8 cellular contexts compared by ENCODE assay signal in the genomic region with DNA sequence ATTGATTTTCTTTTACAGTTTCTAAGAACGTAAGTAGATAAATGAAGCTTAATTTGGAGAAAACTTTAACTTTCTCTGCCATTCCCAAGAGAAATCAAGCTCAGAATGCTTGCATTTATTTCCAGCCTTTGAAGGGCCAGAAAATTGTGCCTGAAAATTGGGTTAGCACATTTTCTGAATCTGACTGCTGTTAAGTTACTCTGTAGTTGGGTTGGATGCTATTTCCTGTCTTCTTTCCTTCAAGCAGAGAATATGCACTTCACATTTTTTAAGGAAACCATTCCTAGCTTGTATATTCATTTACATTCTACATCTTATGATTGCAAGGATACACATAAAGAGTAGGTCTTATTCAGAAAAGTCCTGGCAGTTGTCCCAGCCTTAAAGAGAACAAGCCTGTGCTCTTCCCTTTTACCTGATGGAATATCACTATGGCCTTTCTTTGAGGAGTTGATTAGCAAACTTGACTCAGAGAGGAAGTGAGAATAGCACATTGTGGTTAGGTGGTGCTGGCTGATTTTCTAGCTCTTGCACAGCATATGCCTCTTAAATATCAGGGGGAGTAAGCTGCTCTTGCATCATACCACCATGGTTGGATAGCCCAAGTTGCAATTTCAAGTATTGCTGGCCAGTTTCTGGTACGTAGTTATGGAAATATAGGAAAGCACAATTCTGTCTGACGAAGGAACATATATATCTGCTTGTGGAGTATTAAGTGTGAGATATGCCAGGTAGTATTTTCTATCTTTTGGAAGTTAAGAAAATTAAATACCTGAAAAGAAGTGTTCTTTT.
DNase-seq lines count a peak whose midpoint lies in the region; ATAC-seq and TF ChIP-seq lines count a peak whose summit lies in the region.

No MANE protein-coding gene starts in this region.

- POLR2A ChIA-PET in PC-3 (lab: Charles Lee; ENCODE audit: unreplicated experiment): interaction anchor here (0.6 kb wide), 1 partner anchor 74 kb away, joined by 3 read pairs; no protein-coding TSS in a partner anchor
- POLR2A ChIA-PET in A673 (lab: Charles Lee; ENCODE audit: low non-redundant PET): no interaction called here

- BruUV-seq in PC-3 (replicated peaks; lab: Mats Ljungman, UMichigan) (no TSS peak), A673 (replicated peaks; lab: Mats Ljungman, UMichigan) (no TSS peak)

- H3K9me2 ChIP-seq in PC-3 (replicated peaks; ENCODE audit: low read length): no peaks in the 10 kb centered on the region

- H3K79me2 ChIP-seq in PC-3 (ENCODE audit: low read length): no peaks in the 10 kb centered on the region

- TF ChIP-seq CTCF in PC-3 (conservative IDR thresholded peaks at IDR 0.05; ENCODE audit: low read depth, low read length) (no peak), fibroblast of mammary gland (conservative IDR thresholded peaks at IDR 0.05; ENCODE audit: control insufficient read depth, insufficient read depth, low read depth, low read length) (no peak), A673 (conservative IDR thresholded peaks at IDR 0.05; ENCODE audit: low read depth, low read length) (no peak)

- no peaks in the 10 kb centered on the region for H3K36me3 ChIP-seq in PC-3 (ENCODE audit: low read depth, low read length)
- H3K36me3 ChIP-seq in A673 (ENCODE audit: insufficient read depth, low read length, poor library complexity, severe bottlenecking): no peaks in the 10 kb centered on the region

- H3K9ac ChIP-seq in PC-3 (ENCODE audit: low read length): no peak overlapping the region

- no peaks in the 10 kb centered on the region for H3K27me3 ChIP-seq in PC-3 (ENCODE audit: low read length)
- no peaks in the 10 kb centered on the region for H3K27me3 ChIP-seq in A673 (replicated peaks; ENCODE audit: insufficient read depth, low read depth, low read length, poor library complexity)

- no peak overlapping the region for H3K4me2 ChIP-seq in PC-3 (ENCODE audit: low read length)

- ATAC-seq in GM18867 (IDR thresholded peaks at IDR 0.05; ENCODE audit: unreplicated experiment) (peak; percentile 100), HG02981 (IDR thresholded peaks at IDR 0.05; ENCODE audit: unreplicated experiment) (peak; percentile 100), PC-3 (peak; percentile 25)

- H3K9me3 ChIP-seq in PC-3 (ENCODE audit: low read length) (no peaks in the 10 kb centered on the region), A673 (ENCODE audit: low read depth, low read length, poor library complexity, severe bottlenecking) (no peaks in the 10 kb centered on the region)

- peak; percentile 96 for DNase-seq in AML-193 (lab: John Stamatoyannopoulos, UW)
- peak; percentile 75 for DNase-seq in PC-3
- DNase-seq in fibroblast of mammary gland (ENCODE audit: low read depth): peak; percentile 72
- no peak for DNase-seq in NCI-H69 (lab: John Stamatoyannopoulos, UW)
- DNase-seq in A673 (ENCODE audit: low spot score): no peak
- no peak for DNase-seq in iPS-NIHi7 (ENCODE audit: extremely low spot score)

- peaks cover 30% of the 10 kb centered on the region for H3K4me1 ChIP-seq in PC-3 (ENCODE audit: insufficient read depth, low read length)
- no peaks in the 10 kb centered on the region for H3K4me1 ChIP-seq in A673 (ENCODE audit: insufficient read depth, low read length, poor library complexity, severe bottlenecking)

- intact Hi-C loops in PC-3 (cut with micrococcal nuclease): no loop called here
- intact Hi-C loops in A673 (cut with micrococcal nuclease; ENCODE audit: unreplicated experiment): no loop called here

- CTCF ChIA-PET in PC-3 (lab: Charles Lee): no interaction called here
- CTCF ChIA-PET in A673 (lab: Charles Lee): no interaction called here

- peak overlapping the region; percentile 13; the same call in 1 of the 2 replicates for H3K27ac ChIP-seq in PC-3 (ENCODE audit: low read length)
- no peak overlapping the region for H3K27ac ChIP-seq in A673 (ENCODE audit: low read depth, low read length, poor library complexity, severe bottlenecking)

- H3K4me3 ChIP-seq in PC-3 (ENCODE audit: low read length) (no peak overlapping the region), fibroblast of mammary gland (ENCODE audit: control insufficient read depth, low read depth, low read length) (no peak overlapping the region), A673 (ENCODE audit: low read depth, low read length, poor library complexity, severe bottlenecking) (no peak overlapping the region)

- H3F3A ChIP-seq in PC-3 (ENCODE audit: low read length, unreplicated experiment): peaks cover 6% of the 10 kb centered on the region

- H4K20me1 ChIP-seq in PC-3 (ENCODE audit: low read length): no peaks in the 10 kb centered on the region

- no peak overlapping the region for H2AFZ ChIP-seq in PC-3 (ENCODE audit: low read length)

Comparison
In these comparisons a context has a peak if more than half of its experiments do, and no peak if none do; other contexts are left out.
1. DNase-seq: peak in AML-193 (2 of 2), PC-3 (single experiment) and fibroblast of mammary gland (single experiment); none in NCI-H69 (single experiment), A673 (single experiment) and iPS-NIHi7 (single experiment).
2. ATAC-seq: peak in every context shown above with its lines; median percentile 100 in GM18867; 100 in HG02981; 25 in PC-3.